Comparison of ENCODE assay signal across 1 cellular context in the genomic region with DNA sequence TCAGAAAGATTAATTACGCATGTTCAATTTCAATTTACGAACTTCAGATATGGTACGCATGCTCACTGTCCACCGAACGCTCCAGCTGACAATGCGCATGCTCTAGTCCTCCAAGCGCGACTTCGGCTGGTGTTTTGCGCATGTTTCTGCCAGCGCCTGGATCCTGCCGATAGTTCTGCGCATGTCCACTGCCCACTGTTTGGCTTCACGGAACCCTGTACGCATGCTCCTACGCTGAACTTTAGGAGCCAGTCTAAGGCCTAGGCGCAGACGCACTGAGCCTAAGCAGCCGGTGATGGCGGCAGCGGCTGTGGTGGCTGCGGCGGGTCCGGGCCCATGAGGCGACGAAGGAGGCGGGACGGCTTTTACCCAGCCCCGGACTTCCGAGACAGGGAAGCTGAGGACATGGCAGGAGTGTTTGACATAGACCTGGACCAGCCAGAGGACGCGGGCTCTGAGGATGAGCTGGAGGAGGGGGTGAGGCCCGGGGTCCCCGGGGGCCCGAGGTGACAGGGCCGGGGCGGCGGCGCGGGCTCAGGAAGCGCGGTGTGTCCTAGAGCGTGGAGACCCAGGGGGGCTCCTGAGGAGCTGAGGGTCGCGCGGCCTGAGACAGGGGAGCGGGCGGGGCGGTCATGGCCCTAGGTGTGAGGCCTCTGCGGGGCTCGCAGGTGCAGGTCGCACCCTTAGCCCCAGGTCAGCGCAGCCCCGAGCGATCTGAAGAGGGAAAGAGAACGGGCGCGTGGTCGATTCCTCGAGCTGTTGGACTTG.
A peak's percentile ranks its signal among the peaks of the same experiment; 100 is the strongest.
TF ChIP-seq lines count a peak whose summit lies in the region.

TSS of gene RPS6KB1 (plus strand) at position 273 of the 768 bp plus-strand sequence. CDS start at position 337, 64 bp downstream.
TSS of gene TUBD1 (minus strand) at position 95 of the 768 bp plus-strand sequence. CDS start 1,941 bp downstream, outside the sequence.

TF ChIP-seq in K562, 482 proteins besides CTCF, POLR2A, EP300 and RAD21 (continued from another document and continues in another):
- TF ChIP-seq ZNF778 (CRISPR knock-in tag; IDR thresholded peaks at IDR 0.05), result no peak
- 0 out of 2 replicates have a peak, but pooled peaks have one; percentile 43 for TF ChIP-seq MTA3 (IDR thresholded peaks at IDR 0.05; ENCODE audit: borderline replicate concordance)
- no peak for TF ChIP-seq CEBPB (tag; IDR thresholded peaks at IDR 0.05)
- TF ChIP-seq POLR2B (IDR thresholded peaks at IDR 0.05; ENCODE audit: low read depth, partially characterized antibody), result peak; percentile 99
- TF ChIP-seq TBP (optimal IDR thresholded peaks at IDR 0.05; ENCODE audit: low read depth, low read length), result peak; percentile 94
- TF ChIP-seq MED1 (CRISPR knock-in tag; IDR thresholded peaks at IDR 0.05; ENCODE audit: borderline replicate concordance), result no peak
- TF ChIP-seq FOXJ2 (tag; IDR thresholded peaks at IDR 0.05), result no peak
- TF ChIP-seq SNIP1 (IDR thresholded peaks at IDR 0.05; ENCODE audit: low read depth), result no peak
- no peak; the same call in 1 of the 2 replicates for TF ChIP-seq GTF2E2 (tag; IDR thresholded peaks at IDR 0.05)
- no peak for TF ChIP-seq ARHGAP35 (IDR thresholded peaks at IDR 0.05; ENCODE audit: partially characterized antibody)
- TF ChIP-seq ZBED1 (IDR thresholded peaks at IDR 0.05), result no peak
- no peak for TF ChIP-seq ZNF436 (CRISPR knock-in tag; IDR thresholded peaks at IDR 0.05)
- TF ChIP-seq SMAD2 (IDR thresholded peaks at IDR 0.05; ENCODE audit: low read depth, low read length), result no peak
- peak; percentile 80; the same call in 1 of the 2 replicates for TF ChIP-seq NKRF (IDR thresholded peaks at IDR 0.05; ENCODE audit: borderline replicate concordance)
- TF ChIP-seq LEF1 (IDR thresholded peaks at IDR 0.05), result no peak
- TF ChIP-seq E2F3 (CRISPR knock-in tag; IDR thresholded peaks at IDR 0.05), result 0 out of 2 replicates have a peak, but pooled peaks have one; percentile 58
- TF ChIP-seq ZNF184 (CRISPR knock-in tag; IDR thresholded peaks at IDR 0.05), result no peak
- no peak for TF ChIP-seq ZNF253 (CRISPR knock-in tag; conservative IDR thresholded peaks at IDR 0.05)
- no peak for TF ChIP-seq ZNF717 (CRISPR knock-in tag; IDR thresholded peaks at IDR 0.05)
- no peak for TF ChIP-seq NFE2L1 (tag; IDR thresholded peaks at IDR 0.05; ENCODE audit: borderline replicate concordance, low read depth)
- TF ChIP-seq ZNF75A (CRISPR knock-in tag; IDR thresholded peaks at IDR 0.05), result no peak
- TF ChIP-seq TCFL5 (CRISPR knock-in tag; conservative IDR thresholded peaks at IDR 0.05), result no peak
- no peak for TF ChIP-seq MTF1 (CRISPR knock-in tag; IDR thresholded peaks at IDR 0.05; ENCODE audit: borderline replicate concordance)
- 0 out of 2 replicates have a peak, but pooled peaks have one; percentile 29 for TF ChIP-seq VEZF1 (CRISPR knock-in tag; IDR thresholded peaks at IDR 0.05)
- no peak for TF ChIP-seq ZNF41 (CRISPR knock-in tag; conservative IDR thresholded peaks at IDR 0.05)
- TF ChIP-seq ZC3H8 (IDR thresholded peaks at IDR 0.05), result no peak
- TF ChIP-seq TAF7 (tag; IDR thresholded peaks at IDR 0.05), result peak; percentile 93
- TF ChIP-seq, protein P1, sequence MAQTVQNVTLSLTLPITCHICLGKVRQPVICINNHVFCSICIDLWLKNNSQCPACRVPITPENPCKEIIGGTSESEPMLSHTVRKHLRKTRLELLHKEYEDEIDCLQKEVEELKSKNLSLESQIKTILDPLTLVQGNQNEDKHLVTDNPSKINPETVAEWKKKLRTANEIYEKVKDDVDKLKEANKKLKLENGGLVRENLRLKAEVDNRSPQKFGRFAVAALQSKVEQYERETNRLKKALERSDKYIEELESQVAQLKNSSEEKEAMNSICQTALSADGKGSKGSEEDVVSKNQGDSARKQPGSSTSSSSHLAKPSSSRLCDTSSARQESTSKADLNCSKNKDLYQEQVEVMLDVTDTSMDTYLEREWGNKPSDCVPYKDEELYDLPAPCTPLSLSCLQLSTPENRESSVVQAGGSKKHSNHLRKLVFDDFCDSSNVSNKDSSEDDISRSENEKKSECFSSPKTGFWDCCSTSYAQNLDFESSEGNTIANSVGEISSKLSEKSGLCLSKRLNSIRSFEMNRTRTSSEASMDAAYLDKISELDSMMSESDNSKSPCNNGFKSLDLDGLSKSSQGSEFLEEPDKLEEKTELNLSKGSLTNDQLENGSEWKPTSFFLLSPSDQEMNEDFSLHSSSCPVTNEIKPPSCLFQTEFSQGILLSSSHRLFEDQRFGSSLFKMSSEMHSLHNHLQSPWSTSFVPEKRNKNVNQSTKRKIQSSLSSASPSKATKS (CRISPR knock-in tag; IDR thresholded peaks at IDR 0.05), result no peak
- TF ChIP-seq ZNF165 (CRISPR knock-in tag; IDR thresholded peaks at IDR 0.05; ENCODE audit: borderline replicate concordance), result 0 out of 2 replicates have a peak, but pooled peaks have one; percentile 27
- TF ChIP-seq CREB3L1 (IDR thresholded peaks at IDR 0.05; ENCODE audit: borderline replicate concordance, low read depth), result peak; percentile 72; the same call in 1 of the 2 replicates
- no peak for TF ChIP-seq BHLHE40 (IDR thresholded peaks at IDR 0.05; ENCODE audit: low read length)
- TF ChIP-seq SP2 (IDR thresholded peaks at IDR 0.05; ENCODE audit: extremely low read depth, low read depth, low read length, poor library complexity, severe bottlenecking), result no peak
- TF ChIP-seq MYC (IDR thresholded peaks at IDR 0.05; ENCODE audit: low read depth, low read length), result peak; percentile 75
- peak; percentile 78; the same call in 1 of the 2 replicates for TF ChIP-seq MYC (CRISPR knock-in tag; IDR thresholded peaks at IDR 0.05; ENCODE audit: borderline replicate concordance, low read depth)
- no peak for TF ChIP-seq ZNF277 (CRISPR knock-in tag; IDR thresholded peaks at IDR 0.05; ENCODE audit: borderline replicate concordance)
- no peak for TF ChIP-seq ZNF263 (CRISPR knock-in tag; IDR thresholded peaks at IDR 0.05; ENCODE audit: borderline replicate concordance)
- TF ChIP-seq POLR3A (IDR thresholded peaks at IDR 0.05; ENCODE audit: borderline replicate concordance, extremely low read depth, insufficient read depth, insufficient read length), result no peak
- no peak for TF ChIP-seq ZNF217 (CRISPR knock-in tag; IDR thresholded peaks at IDR 0.05)
- TF ChIP-seq KAT8 (IDR thresholded peaks at IDR 0.05; ENCODE audit: low read depth), result no peak
- no peak for TF ChIP-seq CHD4 (IDR thresholded peaks at IDR 0.05; ENCODE audit: insufficient read depth, insufficient replicate concordance, low read depth, low read length, poor library complexity, severe bottlenecking)
- TF ChIP-seq, protein P2, sequence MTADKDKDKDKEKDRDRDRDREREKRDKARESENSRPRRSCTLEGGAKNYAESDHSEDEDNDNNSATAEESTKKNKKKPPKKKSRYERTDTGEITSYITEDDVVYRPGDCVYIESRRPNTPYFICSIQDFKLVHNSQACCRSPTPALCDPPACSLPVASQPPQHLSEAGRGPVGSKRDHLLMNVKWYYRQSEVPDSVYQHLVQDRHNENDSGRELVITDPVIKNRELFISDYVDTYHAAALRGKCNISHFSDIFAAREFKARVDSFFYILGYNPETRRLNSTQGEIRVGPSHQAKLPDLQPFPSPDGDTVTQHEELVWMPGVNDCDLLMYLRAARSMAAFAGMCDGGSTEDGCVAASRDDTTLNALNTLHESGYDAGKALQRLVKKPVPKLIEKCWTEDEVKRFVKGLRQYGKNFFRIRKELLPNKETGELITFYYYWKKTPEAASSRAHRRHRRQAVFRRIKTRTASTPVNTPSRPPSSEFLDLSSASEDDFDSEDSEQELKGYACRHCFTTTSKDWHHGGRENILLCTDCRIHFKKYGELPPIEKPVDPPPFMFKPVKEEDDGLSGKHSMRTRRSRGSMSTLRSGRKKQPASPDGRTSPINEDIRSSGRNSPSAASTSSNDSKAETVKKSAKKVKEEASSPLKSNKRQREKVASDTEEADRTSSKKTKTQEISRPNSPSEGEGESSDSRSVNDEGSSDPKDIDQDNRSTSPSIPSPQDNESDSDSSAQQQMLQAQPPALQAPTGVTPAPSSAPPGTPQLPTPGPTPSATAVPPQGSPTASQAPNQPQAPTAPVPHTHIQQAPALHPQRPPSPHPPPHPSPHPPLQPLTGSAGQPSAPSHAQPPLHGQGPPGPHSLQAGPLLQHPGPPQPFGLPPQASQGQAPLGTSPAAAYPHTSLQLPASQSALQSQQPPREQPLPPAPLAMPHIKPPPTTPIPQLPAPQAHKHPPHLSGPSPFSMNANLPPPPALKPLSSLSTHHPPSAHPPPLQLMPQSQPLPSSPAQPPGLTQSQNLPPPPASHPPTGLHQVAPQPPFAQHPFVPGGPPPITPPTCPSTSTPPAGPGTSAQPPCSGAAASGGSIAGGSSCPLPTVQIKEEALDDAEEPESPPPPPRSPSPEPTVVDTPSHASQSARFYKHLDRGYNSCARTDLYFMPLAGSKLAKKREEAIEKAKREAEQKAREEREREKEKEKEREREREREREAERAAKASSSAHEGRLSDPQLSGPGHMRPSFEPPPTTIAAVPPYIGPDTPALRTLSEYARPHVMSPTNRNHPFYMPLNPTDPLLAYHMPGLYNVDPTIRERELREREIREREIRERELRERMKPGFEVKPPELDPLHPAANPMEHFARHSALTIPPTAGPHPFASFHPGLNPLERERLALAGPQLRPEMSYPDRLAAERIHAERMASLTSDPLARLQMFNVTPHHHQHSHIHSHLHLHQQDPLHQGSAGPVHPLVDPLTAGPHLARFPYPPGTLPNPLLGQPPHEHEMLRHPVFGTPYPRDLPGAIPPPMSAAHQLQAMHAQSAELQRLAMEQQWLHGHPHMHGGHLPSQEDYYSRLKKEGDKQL (CRISPR knock-in tag; IDR thresholded peaks at IDR 0.05; ENCODE audit: borderline replicate concordance), result no peak
- TF ChIP-seq HMG20B (CRISPR knock-in tag; IDR thresholded peaks at IDR 0.05), result no peak
- TF ChIP-seq, protein P3, sequence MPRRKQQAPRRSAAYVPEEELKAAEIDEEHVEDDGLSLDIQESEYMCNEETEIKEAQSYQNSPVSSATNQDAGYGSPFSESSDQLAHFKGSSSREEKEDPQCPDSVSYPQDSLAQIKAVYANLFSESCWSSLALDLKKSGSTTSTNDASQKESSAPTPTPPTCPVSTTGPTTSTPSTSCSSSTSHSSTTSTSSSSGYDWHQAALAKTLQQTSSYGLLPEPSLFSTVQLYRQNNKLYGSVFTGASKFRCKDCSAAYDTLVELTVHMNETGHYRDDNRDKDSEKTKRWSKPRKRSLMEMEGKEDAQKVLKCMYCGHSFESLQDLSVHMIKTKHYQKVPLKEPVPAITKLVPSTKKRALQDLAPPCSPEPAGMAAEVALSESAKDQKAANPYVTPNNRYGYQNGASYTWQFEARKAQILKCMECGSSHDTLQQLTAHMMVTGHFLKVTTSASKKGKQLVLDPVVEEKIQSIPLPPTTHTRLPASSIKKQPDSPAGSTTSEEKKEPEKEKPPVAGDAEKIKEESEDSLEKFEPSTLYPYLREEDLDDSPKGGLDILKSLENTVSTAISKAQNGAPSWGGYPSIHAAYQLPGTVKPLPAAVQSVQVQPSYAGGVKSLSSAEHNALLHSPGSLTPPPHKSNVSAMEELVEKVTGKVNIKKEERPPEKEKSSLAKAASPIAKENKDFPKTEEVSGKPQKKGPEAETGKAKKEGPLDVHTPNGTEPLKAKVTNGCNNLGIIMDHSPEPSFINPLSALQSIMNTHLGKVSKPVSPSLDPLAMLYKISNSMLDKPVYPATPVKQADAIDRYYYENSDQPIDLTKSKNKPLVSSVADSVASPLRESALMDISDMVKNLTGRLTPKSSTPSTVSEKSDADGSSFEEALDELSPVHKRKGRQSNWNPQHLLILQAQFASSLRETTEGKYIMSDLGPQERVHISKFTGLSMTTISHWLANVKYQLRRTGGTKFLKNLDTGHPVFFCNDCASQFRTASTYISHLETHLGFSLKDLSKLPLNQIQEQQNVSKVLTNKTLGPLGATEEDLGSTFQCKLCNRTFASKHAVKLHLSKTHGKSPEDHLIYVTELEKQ (CRISPR knock-in tag; IDR thresholded peaks at IDR 0.05), result no peak
- no peak for TF ChIP-seq ZNF124 (CRISPR knock-in tag; IDR thresholded peaks at IDR 0.05)
